15 cellular contexts compared by ENCODE assay signal in the genomic region with DNA sequence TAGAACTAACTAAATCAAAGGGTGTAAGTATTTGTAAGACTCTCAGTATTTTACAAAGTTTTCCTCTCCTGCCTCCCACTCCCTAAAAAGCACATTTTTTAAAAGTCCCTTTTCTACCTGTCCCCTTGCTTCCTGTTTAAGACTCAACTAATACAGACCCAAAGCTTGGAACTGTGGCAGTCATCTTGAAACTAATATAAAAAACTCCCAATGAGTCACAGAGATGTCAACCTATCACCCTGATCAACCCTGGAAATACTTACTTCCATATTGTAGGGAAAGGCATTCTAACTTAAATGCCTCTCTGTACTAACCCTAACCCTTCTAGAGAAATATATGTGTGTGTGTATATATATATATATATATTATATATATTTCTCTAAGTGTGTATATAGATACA.
"Had no signal": no experiment of that assay in that cellular context is flagged by ENCODE, and none has a peak within 500 bp of the region (broad histone marks: within the 10 kb centered on the region; RNA-seq: fewer than 3 reads in every experiment).

No MANE protein-coding gene starts in this region.

- DNase-seq: activated naive CD4-positive, alpha-beta T cell treated with anti-CD3 and anti-CD28 coated beads, Interleukin-2, amount 50 U/mL, for 16 hours; amygdala; cortex of kidney; effector CD8-positive, alpha-beta T cell; gastrocnemius medialis; heart right ventricle; mucosa of descending colon; naive thymus-derived CD8-positive, alpha-beta T cell; posterior cingulate gyrus; T1000; trophoblast cell had no signal

- H3K4me3 Mint-ChIP-seq: brain; central memory CD8-positive, alpha-beta T cell; naive thymus-derived CD8-positive, alpha-beta T cell; stimulated activated memory B cell treated with anti-CD40 and anti-IgM and Interleukin-4, amounts not matched to agents 10 μg/mL and 1 μg/mL and 100 μg/mL, for 72 hours had no signal

- H3K36me3 Mint-ChIP-seq: naive thymus-derived CD8-positive, alpha-beta T cell had no signal

- H3K27me3 Mint-ChIP-seq: brain had no signal

- ATAC-seq: gastrocnemius medialis; heart right ventricle; left lobe of liver; mucosa of descending colon; naive thymus-derived CD8-positive, alpha-beta T cell; stimulated activated memory B cell treated with anti-CD40 and anti-IgM and Interleukin-4, amounts not matched to agents 10 μg/mL and 1 μg/mL and 100 μg/mL, for 72 hours had no signal

- H3K4me1 Mint-ChIP-seq: central memory CD8-positive, alpha-beta T cell; naive thymus-derived CD8-positive, alpha-beta T cell; stimulated activated memory B cell treated with anti-CD40 and anti-IgM and Interleukin-4, amounts not matched to agents 10 μg/mL and 1 μg/mL and 100 μg/mL, for 72 hours had no signal

- H3K27ac Mint-ChIP-seq: brain; naive thymus-derived CD8-positive, alpha-beta T cell; stimulated activated memory B cell treated with anti-CD40 and anti-IgM and Interleukin-4, amounts not matched to agents 10 μg/mL and 1 μg/mL and 100 μg/mL, for 72 hours had no signal
